ENCODE assay signal across 16 cellular contexts in the genomic region with DNA sequence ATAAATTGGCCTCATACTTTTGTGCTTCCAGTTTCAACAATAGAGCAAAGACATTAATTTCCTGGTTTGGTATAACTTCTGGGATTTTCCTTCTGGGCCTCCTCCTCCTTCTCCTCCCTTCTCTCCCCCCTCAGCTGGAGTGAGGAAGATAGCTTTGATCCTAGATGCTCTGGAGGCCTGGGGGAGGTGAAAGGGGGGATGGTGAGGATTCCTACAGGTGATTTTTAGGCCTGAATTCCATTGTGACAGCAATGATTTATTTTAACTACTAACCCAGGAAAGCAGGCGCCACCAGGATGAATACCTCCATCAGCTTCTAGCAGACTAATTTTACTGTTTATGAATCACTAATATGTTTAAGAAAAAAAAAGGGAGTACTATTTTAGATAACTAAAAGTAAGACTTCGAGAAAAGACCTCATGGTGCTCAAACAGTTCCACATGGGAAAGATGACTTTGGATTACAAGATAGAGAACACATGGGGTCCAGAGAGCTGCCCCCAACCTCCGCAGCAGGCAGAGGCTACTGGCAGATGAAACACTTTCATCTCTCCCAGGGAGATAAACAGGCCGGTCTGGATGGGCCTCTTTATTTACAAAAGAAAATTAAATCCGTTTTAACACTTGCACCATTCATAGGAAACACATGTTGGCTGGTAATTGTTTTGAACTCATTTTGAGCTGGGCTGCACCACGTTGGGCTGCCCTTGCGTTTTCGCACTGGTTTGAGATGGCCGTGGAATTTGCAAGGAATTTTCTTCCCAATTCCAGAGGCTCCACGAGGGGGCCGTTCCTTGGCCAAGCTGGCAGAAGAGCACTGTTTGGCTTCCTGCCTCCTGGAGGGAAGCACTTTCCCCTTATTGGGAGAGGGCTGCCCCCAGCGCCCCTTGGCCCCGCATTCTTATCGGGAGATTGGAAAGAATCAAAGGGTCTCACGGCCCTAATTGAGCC.
DNase-seq lines count a peak whose midpoint lies in the region; ATAC-seq and TF ChIP-seq lines count a peak whose summit lies in the region.
"Had no signal": no experiment of that assay in that cellular context is flagged by ENCODE, and none has a peak within 500 bp of the region (broad histone marks: within the 10 kb centered on the region; RNA-seq: fewer than 3 reads in every experiment).

No MANE protein-coding gene starts in this region.

- peak overlapping the region; percentile 74 for H3K4me3 Mint-ChIP-seq in neural progenitor cell
- H3K4me3 Mint-ChIP-seq: activated CD8-positive, alpha-beta T cell treated with anti-CD3 and anti-CD28 coated beads for 36 hours; CD4-positive, alpha-beta T cell had no signal

- H3K36me3 Mint-ChIP-seq in neural progenitor cell: no peaks in the 10 kb centered on the region

- peaks cover 15% of the 10 kb centered on the region for H3K27me3 Mint-ChIP-seq in neural progenitor cell (ENCODE audit: insufficient read depth, low read depth)
- H3K27me3 Mint-ChIP-seq: activated CD8-positive, alpha-beta T cell treated with anti-CD3 and anti-CD28 coated beads for 36 hours; CD4-positive, alpha-beta T cell had no signal

- H3K79me2 ChIP-seq in fibroblast of lung (ENCODE audit: control insufficient read depth, insufficient read depth, low read length) (no peaks in the 10 kb centered on the region), neural progenitor cell (ENCODE audit: low read depth) (no peaks in the 10 kb centered on the region)

- peak; percentile 48 for DNase-seq in NT2/D1 (ENCODE audit: low read depth, low spot score)
- peak; percentile 29 to 65 for DNase-seq in fibroblast of lung (ENCODE audit: low read depth in 2 of 2)
- DNase-seq in neural progenitor cell (ENCODE audit: low spot score): peak; percentile 67
- no peak for DNase-seq in tibial artery
- DNase-seq in T-helper 2 cell: no peak
- DNase-seq: activated CD8-positive, alpha-beta T cell treated with anti-CD3 and anti-CD28 coated beads for 36 hours; activated naive CD4-positive, alpha-beta T cell; CD4-positive, alpha-beta T cell; left ventricle myocardium inferior; NCI-H2227 treated with DMSO at 0.1 percent for 48 hours; occipital lobe; stimulated activated naive CD4-positive, alpha-beta T cell had no signal

- H3K4me1 ChIP-seq in BLaER1 (no peaks in the 10 kb centered on the region), NT2/D1 (ENCODE audit: insufficient read depth, insufficient read length) (peaks cover 18% of the 10 kb centered on the region), fibroblast of lung (ENCODE audit: control insufficient read depth, extremely low read depth, insufficient read depth, low read length) (peaks cover under 1% of the 10 kb centered on the region), neural progenitor cell (peaks cover 33% of the 10 kb centered on the region), tibial artery (peaks cover 0 to 13% (median 1%) of the 10 kb centered on the region in 4 donors)
- H3K4me1 ChIP-seq: gastroesophageal sphincter had no signal

- intact Hi-C loops in tibial artery (cut with DNase I; ENCODE audit: low total_unique reads): no loop called here

- H3K27ac ChIP-seq in BLaER1 (no peak overlapping the region), fibroblast of lung (ENCODE audit: insufficient read depth, low read length) (no peak overlapping the region), neural progenitor cell (no peak overlapping the region), tibial artery (no peak overlapping the region)
- H3K27ac ChIP-seq: gastroesophageal sphincter, left ventricle myocardium inferior had no signal

- H3K27me3 ChIP-seq in BLaER1 (no peaks in the 10 kb centered on the region), NT2/D1 (ENCODE audit: insufficient read depth, insufficient read length) (no peaks in the 10 kb centered on the region), fibroblast of lung (ENCODE audit: control insufficient read depth, insufficient read depth, low read length) (no peaks in the 10 kb centered on the region), neural progenitor cell (peaks cover 12% of the 10 kb centered on the region), tibial artery (no peaks in the 10 kb centered on the region)
- H3K27me3 ChIP-seq: gastroesophageal sphincter had no signal

- no peak for ATAC-seq in GM18870 (IDR thresholded peaks at IDR 0.05; ENCODE audit: unreplicated experiment)
- no peak for ATAC-seq in GM21717 (IDR thresholded peaks at IDR 0.05; ENCODE audit: unreplicated experiment)
- ATAC-seq: activated CD8-positive, alpha-beta T cell treated with anti-CD3 and anti-CD28 coated beads for 36 hours; gastroesophageal sphincter had no signal

- H3K27ac Mint-ChIP-seq in neural progenitor cell: peak overlapping the region; percentile 96
- H3K27ac Mint-ChIP-seq: activated CD8-positive, alpha-beta T cell treated with anti-CD3 and anti-CD28 coated beads for 36 hours; CD4-positive, alpha-beta T cell had no signal

- H2AFZ ChIP-seq in fibroblast of lung (ENCODE audit: low read length) (no peak overlapping the region), neural progenitor cell (replicated peaks) (peak overlapping the region; percentile 64)

- no peaks in the 10 kb centered on the region for H4K20me1 ChIP-seq in BLaER1
- H4K20me1 ChIP-seq in fibroblast of lung (ENCODE audit: control insufficient read depth, extremely low read depth, insufficient read depth, low read length): no peaks in the 10 kb centered on the region
- no peaks in the 10 kb centered on the region for H4K20me1 ChIP-seq in neural progenitor cell (ENCODE audit: low read depth)

- H3K4me1 Mint-ChIP-seq in neural progenitor cell: peaks cover 63% of the 10 kb centered on the region

- H3K9ac ChIP-seq in BLaER1: 0 out of 2 replicates have a peak overlapping the region, but pooled peaks have one; percentile 24
- H3K9ac ChIP-seq in NT2/D1 (ENCODE audit: insufficient read length, low read depth): no peak overlapping the region
- H3K9ac ChIP-seq in fibroblast of lung (ENCODE audit: insufficient read depth, low read length): no peak overlapping the region
- no peak overlapping the region for H3K9ac ChIP-seq in neural progenitor cell

- no peak overlapping the region for H3K4me3 ChIP-seq in BLaER1
- peak overlapping the region; percentile 16 for H3K4me3 ChIP-seq in NT2/D1 (ENCODE audit: insufficient read length, low read depth)
- H3K4me3 ChIP-seq in fibroblast of lung (replicated peaks in 1 of 4; ENCODE audit: control extremely low read depth in 1 of 4, insufficient read depth in 1 of 4, low read depth in 3 of 4, low read length in 4 of 4): no peak overlapping the region
- peak overlapping the region; percentile 39 for H3K4me3 ChIP-seq in neural progenitor cell
- H3K4me3 ChIP-seq in tibial artery: no peak overlapping the region
- H3K4me3 ChIP-seq: gastroesophageal sphincter, left ventricle myocardium inferior had no signal

- H3K36me3 ChIP-seq in BLaER1 (no peaks in the 10 kb centered on the region), NT2/D1 (ENCODE audit: insufficient read depth, insufficient read length, low read length) (no peaks in the 10 kb centered on the region), fibroblast of lung (ENCODE audit: control insufficient read depth, insufficient read depth, low read length) (no peaks in the 10 kb centered on the region), neural progenitor cell (no peaks in the 10 kb centered on the region), tibial artery (no peaks in the 10 kb centered on the region)
- H3K36me3 ChIP-seq: gastroesophageal sphincter, left ventricle myocardium inferior had no signal

- peak; percentile 6 to 9 for TF ChIP-seq CTCF in fibroblast of lung (conservative IDR thresholded peaks at IDR 0.05 in 1 of 2, IDR thresholded peaks at IDR 0.05 in 1 of 2; ENCODE audit: low read depth in 1 of 2, low read length in 2 of 2)
- TF ChIP-seq CTCF in neural progenitor cell (IDR thresholded peaks at IDR 0.05): peak; percentile 19
- no peak for TF ChIP-seq CTCF in tibial artery (IDR thresholded peaks at IDR 0.05)

- H3K9me3 Mint-ChIP-seq in neural progenitor cell: no peaks in the 10 kb centered on the region
- H3K9me3 Mint-ChIP-seq: activated CD8-positive, alpha-beta T cell treated with anti-CD3 and anti-CD28 coated beads for 36 hours; CD4-positive, alpha-beta T cell had no signal

- H3K4me2 ChIP-seq in BLaER1: no peak overlapping the region
- H3K4me2 ChIP-seq in fibroblast of lung (ENCODE audit: extremely low read depth, insufficient read depth, low read length): peak overlapping the region; percentile 25
- H3K4me2 ChIP-seq in neural progenitor cell: peak overlapping the region; percentile 76

- H3K9me3 ChIP-seq in BLaER1: no peaks in the 10 kb centered on the region
- H3K9me3 ChIP-seq in NT2/D1 (ENCODE audit: insufficient read depth, low read length): no peaks in the 10 kb centered on the region
- no peaks in the 10 kb centered on the region for H3K9me3 ChIP-seq in fibroblast of lung (ENCODE audit: control insufficient read depth, insufficient read depth, low read depth, low read length)
- H3K9me3 ChIP-seq in neural progenitor cell (ENCODE audit: low read depth): no peaks in the 10 kb centered on the region
- no peaks in the 10 kb centered on the region for H3K9me3 ChIP-seq in tibial artery
- H3K9me3 ChIP-seq: gastroesophageal sphincter, left ventricle myocardium inferior had no signal

- H3F3A ChIP-seq in neural progenitor cell (ENCODE audit: low read depth): peaks cover 27% of the 10 kb centered on the region

Comparison
In these comparisons a context has a peak if more than half of its experiments do, and no peak if none do; other contexts are left out.
1. H3K4me3 ChIP-seq: peak in NT2/D1 (single experiment) and neural progenitor cell (single experiment); none in BLaER1 (single experiment), fibroblast of lung (0 of 4) and tibial artery (0 of 2).
2. DNase-seq: peak in NT2/D1 (single experiment), fibroblast of lung (2 of 2) and neural progenitor cell (single experiment); none in tibial artery (0 of 2) and T-helper 2 cell (0 of 5).
3. CTCF ChIP-seq: peak in fibroblast of lung (2 of 2) and neural progenitor cell (single experiment); none in tibial artery (0 of 2).